9 cellular contexts compared by ENCODE assay signal in the genomic region with DNA sequence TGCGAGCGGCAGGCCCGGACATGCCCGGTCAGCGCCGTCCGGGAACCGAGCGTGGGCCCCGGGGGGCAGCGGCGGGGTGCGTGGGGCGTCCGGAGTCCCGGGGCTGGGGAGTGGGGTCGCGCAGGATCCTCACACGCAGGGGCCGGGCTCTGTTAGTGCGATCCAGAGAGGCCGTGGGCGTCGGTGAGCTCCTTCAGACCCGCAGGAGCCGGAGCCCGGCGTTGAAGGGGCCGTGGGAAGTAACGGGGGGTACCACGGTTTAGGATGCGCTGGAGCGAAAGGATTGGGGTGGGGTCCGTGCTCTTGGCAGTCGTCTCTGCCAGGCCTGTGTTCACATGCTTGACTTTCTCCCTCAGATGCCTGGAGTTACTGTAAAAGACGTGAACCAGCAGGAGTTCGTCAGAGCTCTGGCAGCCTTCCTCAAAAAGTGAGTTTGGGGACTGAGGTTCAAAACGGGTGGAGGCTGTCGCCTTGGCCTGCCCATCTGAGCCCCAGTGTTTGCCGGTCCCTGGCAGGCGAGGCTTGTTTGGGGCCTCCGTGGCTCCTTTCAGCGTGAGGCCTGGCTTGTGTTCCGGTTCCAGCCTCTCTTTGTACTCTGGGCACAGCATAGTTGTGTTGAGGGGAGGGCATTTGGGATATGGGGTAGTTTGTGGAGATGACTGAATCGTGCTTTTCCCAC. TPM values are rescaled to one million over a fixed set of nuclear protein-coding genes. Genes with fewer than 3 reads are reported as not detected.
DNase-seq lines count a peak whose midpoint lies in the region; TF ChIP-seq lines count a peak whose summit lies in the region.
"Had no signal": no experiment of that assay in that cellular context is flagged by ENCODE, and none has a peak within 500 bp of the region (broad histone marks: within the 10 kb centered on the region; RNA-seq: fewer than 3 reads in every experiment).

No MANE protein-coding gene starts in this region.

- no peaks in the 10 kb centered on the region for H3K9me3 ChIP-seq in subcutaneous abdominal adipose tissue (ENCODE audit: control insufficient read depth in 5 of 5, low read length in 5 of 5)

- peaks cover 14 to 41% (median 37%) of the 10 kb centered on the region in 5 donors for H3K4me1 ChIP-seq in subcutaneous abdominal adipose tissue (ENCODE audit: control insufficient read depth in 5 of 5, insufficient read depth in 5 of 5, low read length in 5 of 5)

- H3K27me3 Mint-ChIP-seq in CD14-positive monocyte (ENCODE audit: low read depth in 3 of 3) (peaks cover 0 to 3% (median 2%) of the 10 kb centered on the region in 3 donors), IgD-negative memory B cell (no peaks in the 10 kb centered on the region)

- H3K36me3 Mint-ChIP-seq in CD14-positive monocyte, result peaks cover 35 to 46% of the 10 kb centered on the region in 2 donors
- peaks cover 2% of the 10 kb centered on the region for H3K36me3 Mint-ChIP-seq in IgD-negative memory B cell

- intact Hi-C loops in CD14-positive monocyte (cut with micrococcal nuclease), result loop anchor here (2.0 to 5.0 kb wide), 2 partner anchors 22 to 97 kb away; partner anchors contain the start of genes ARHGEF1 (in 2 of the 2) and RABAC1 (in 2 of the 2)

- H3K27ac Mint-ChIP-seq in CD14-positive monocyte (peak overlapping the region; percentile 87 to 100 (median 91)), IgD-negative memory B cell (peak overlapping the region; percentile 73 to 93 (median 90))

- H3K4me3 ChIP-seq in kidney epithelial cell (ENCODE audit: low read depth, low read length), result peak overlapping the region; percentile 88
- peak overlapping the region; percentile 82 to 98 (median 92) for H3K4me3 ChIP-seq in subcutaneous abdominal adipose tissue (ENCODE audit: low read depth in 1 of 5, low read length in 5 of 5)

- H3K4me3 Mint-ChIP-seq in CD14-positive monocyte, result peak overlapping the region; percentile 92 to 93
- peak overlapping the region; percentile 89 to 95 (median 93) for H3K4me3 Mint-ChIP-seq in IgD-negative memory B cell

- peak overlapping the region; percentile 73 to 100 (median 96) for H3K9ac ChIP-seq in subcutaneous abdominal adipose tissue (ENCODE audit: low read length in 5 of 5)

- H3K36me3 ChIP-seq in kidney epithelial cell (ENCODE audit: control insufficient read depth, insufficient read depth, low read length), result peaks cover 7% of the 10 kb centered on the region
- peaks cover 0 to 44% (median 39%) of the 10 kb centered on the region in 5 donors for H3K36me3 ChIP-seq in subcutaneous abdominal adipose tissue (ENCODE audit: control insufficient read depth in 5 of 5, insufficient read depth in 5 of 5, low read length in 5 of 5)

- H3K9me3 Mint-ChIP-seq in CD14-positive monocyte, result no peaks in the 10 kb centered on the region
- no peaks in the 10 kb centered on the region for H3K9me3 Mint-ChIP-seq in IgD-negative memory B cell

- peak overlapping the region; percentile 96 for H3K27ac ChIP-seq in subcutaneous abdominal adipose tissue (ENCODE audit: low read depth, low read length)

- DNase-seq in CD14-positive monocyte (ENCODE audit: low spot score), result no peak
- DNase-seq in astrocyte of the hippocampus (ENCODE audit: low read depth, low spot score), result peak; percentile 51
- DNase-seq in kidney epithelial cell (ENCODE audit: low read depth), result no peak
- DNase-seq in Kasumi-1 (lab: John Stamatoyannopoulos, UW), result no peak
- no peak for DNase-seq in DMS79 (lab: John Stamatoyannopoulos, UW)
- DNase-seq in dedifferentiated amniotic fluid mesenchymal stem cell (ENCODE audit: extremely low spot score), result no peak

- TF ChIP-seq CTCF in CD14-positive monocyte (IDR thresholded peaks at IDR 0.05), result no peak
- no peak for TF ChIP-seq CTCF in kidney epithelial cell (IDR thresholded peaks at IDR 0.05; ENCODE audit: insufficient read depth, low read length, poor library complexity, severe bottlenecking)

- no peaks in the 10 kb centered on the region for H3K27me3 ChIP-seq in kidney epithelial cell (ENCODE audit: control insufficient read depth, insufficient read depth, low read length)
- H3K27me3 ChIP-seq in subcutaneous abdominal adipose tissue (ENCODE audit: control insufficient read depth in 5 of 5, insufficient read depth in 4 of 5, low read length in 5 of 5), result peaks cover 0 to 3% (median 0%) of the 10 kb centered on the region in 5 donors

- H3K4me1 Mint-ChIP-seq in CD14-positive monocyte, result peaks cover 45% of the 10 kb centered on the region
- H3K4me1 Mint-ChIP-seq in IgD-negative memory B cell, result peaks cover 5 to 36% (median 30%) of the 10 kb centered on the region in 3 donors

RNA-seq across cellular contexts. Expression of gene RPS19, which starts 0.5 kb away (rescaled TPM):
- 1,000 to 10,000 TPM; 1,234 to 1,424 TPM for polyA plus RNA-seq in CD14-positive monocyte
- polyA plus RNA-seq in IgD-negative memory B cell, result 7,882 TPM
- total RNA-seq in kidney epithelial cell, result 1,699 and 2,835 TPM in 2 replicates

RNA-seq across cellular contexts. Expression of gene DMRTC2, which starts 15.7 kb away (rescaled TPM):
- polyA plus RNA-seq in CD14-positive monocyte, result not detected
- polyA plus RNA-seq in IgD-negative memory B cell, result not detected
- total RNA-seq in kidney epithelial cell, result not detected in 2 replicates
- total RNA-seq: pulmonary artery endothelial cell had no signal

RNA-seq across cellular contexts. Expression of gene LYPD4, which starts 16.1 kb away (rescaled TPM):
- polyA plus RNA-seq in CD14-positive monocyte (not detected), IgD-negative memory B cell (not detected)
- not detected in 2 replicates for total RNA-seq in kidney epithelial cell
- total RNA-seq: pulmonary artery endothelial cell had no signal

RNA-seq across cellular contexts. Expression of gene CD79A, which starts 16.5 kb away (rescaled TPM):
- 1 to 10 TPM; 2.1 to 2.7 TPM for polyA plus RNA-seq in CD14-positive monocyte
- 3,141 TPM for polyA plus RNA-seq in IgD-negative memory B cell
- total RNA-seq in kidney epithelial cell, result 0.27 TPM in 1 of 2 replicates, not detected in the other
- total RNA-seq: pulmonary artery endothelial cell had no signal

RNA-seq across cellular contexts. Expression of gene ARHGEF1, which starts 22.4 kb away (rescaled TPM):
- 10 to 100 TPM; 82.8 to 95.5 TPM for polyA plus RNA-seq in CD14-positive monocyte
- 203 TPM for polyA plus RNA-seq in IgD-negative memory B cell
- total RNA-seq in kidney epithelial cell, result 72.2 and 81.5 TPM in 2 replicates
